ENCODE assay signal across 2 cellular contexts in the genomic region with DNA sequence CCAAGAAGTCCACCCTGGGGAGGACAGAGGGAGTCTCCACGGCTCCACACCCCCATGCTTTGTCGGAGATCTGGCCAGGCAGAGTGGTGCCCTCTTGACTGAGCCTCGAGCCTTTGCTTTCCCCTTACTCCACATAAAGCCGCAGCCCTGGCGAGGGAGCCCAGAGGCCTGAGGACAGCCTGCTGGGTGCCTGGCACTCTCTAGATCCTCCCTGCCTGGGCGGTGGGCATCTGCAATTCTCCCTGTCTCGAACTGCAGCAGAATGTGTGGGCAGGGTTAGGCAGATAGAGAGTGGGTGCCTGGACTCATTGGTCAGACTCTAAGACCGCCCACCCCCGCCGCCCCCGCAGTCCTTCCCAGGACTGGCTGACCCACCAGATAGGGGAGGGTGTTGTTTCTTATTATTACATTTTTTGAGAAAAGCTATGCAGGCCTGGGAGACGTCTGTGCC.
TF ChIP-seq lines count a peak whose summit lies in the region.

No MANE protein-coding gene starts in this region.

TF ChIP-seq in GM23338, 12 proteins besides CTCF, POLR2A, EP300 and RAD21 (continues in another document):
- no peak for TF ChIP-seq EZH2 (IDR thresholded peaks at IDR 0.05; ENCODE audit: low read depth, unreplicated experiment)
- TF ChIP-seq, protein P1, sequence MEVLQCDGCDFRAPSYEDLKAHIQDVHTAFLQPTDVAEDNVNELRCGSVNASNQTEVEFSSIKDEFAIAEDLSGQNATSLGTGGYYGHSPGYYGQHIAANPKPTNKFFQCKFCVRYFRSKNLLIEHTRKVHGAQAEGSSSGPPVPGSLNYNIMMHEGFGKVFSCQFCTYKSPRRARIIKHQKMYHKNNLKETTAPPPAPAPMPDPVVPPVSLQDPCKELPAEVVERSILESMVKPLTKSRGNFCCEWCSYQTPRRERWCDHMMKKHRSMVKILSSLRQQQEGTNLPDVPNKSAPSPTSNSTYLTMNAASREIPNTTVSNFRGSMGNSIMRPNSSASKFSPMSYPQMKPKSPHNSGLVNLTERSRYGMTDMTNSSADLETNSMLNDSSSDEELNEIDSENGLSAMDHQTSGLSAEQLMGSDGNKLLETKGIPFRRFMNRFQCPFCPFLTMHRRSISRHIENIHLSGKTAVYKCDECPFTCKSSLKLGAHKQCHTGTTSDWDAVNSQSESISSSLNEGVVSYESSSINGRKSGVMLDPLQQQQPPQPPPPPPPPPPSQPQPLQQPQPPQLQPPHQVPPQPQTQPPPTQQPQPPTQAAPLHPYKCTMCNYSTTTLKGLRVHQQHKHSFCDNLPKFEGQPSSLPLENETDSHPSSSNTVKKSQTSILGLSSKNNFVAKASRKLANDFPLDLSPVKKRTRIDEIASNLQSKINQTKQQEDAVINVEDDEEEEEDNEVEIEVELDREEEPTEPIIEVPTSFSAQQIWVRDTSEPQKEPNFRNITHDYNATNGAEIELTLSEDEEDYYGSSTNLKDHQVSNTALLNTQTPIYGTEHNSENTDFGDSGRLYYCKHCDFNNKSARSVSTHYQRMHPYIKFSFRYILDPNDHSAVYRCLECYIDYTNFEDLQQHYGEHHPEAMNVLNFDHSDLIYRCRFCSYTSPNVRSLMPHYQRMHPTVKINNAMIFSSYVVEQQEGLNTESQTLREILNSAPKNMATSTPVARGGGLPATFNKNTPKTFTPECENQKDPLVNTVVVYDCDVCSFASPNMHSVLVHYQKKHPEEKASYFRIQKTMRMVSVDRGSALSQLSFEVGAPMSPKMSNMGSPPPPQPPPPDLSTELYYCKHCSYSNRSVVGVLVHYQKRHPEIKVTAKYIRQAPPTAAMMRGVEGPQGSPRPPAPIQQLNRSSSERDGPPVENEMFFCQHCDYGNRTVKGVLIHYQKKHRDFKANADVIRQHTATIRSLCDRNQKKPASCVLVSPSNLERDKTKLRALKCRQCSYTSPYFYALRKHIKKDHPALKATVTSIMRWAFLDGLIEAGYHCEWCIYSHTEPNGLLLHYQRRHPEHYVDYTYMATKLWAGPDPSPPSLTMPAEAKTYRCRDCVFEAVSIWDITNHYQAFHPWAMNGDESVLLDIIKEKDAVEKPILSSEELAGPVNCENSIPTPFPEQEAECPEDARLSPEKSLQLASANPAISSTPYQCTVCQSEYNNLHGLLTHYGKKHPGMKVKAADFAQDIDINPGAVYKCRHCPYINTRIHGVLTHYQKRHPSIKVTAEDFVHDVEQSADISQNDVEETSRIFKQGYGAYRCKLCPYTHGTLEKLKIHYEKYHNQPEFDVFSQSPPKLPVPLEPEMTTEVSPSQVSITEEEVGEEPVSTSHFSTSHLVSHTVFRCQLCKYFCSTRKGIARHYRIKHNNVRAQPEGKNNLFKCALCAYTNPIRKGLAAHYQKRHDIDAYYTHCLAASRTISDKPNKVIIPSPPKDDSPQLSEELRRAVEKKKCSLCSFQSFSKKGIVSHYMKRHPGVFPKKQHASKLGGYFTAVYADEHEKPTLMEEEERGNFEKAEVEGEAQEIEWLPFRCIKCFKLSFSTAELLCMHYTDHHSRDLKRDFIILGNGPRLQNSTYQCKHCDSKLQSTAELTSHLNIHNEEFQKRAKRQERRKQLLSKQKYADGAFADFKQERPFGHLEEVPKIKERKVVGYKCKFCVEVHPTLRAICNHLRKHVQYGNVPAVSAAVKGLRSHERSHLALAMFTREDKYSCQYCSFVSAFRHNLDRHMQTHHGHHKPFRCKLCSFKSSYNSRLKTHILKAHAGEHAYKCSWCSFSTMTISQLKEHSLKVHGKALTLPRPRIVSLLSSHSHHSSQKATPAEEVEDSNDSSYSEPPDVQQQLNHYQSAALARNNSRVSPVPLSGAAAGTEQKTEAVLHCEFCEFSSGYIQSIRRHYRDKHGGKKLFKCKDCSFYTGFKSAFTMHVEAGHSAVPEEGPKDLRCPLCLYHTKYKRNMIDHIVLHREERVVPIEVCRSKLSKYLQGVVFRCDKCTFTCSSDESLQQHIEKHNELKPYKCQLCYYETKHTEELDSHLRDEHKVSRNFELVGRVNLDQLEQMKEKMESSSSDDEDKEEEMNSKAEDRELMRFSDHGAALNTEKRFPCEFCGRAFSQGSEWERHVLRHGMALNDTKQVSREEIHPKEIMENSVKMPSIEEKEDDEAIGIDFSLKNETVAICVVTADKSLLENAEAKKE (CRISPR knock-in tag; IDR thresholded peaks at IDR 0.05), result no peak
- TF ChIP-seq, protein P2, sequence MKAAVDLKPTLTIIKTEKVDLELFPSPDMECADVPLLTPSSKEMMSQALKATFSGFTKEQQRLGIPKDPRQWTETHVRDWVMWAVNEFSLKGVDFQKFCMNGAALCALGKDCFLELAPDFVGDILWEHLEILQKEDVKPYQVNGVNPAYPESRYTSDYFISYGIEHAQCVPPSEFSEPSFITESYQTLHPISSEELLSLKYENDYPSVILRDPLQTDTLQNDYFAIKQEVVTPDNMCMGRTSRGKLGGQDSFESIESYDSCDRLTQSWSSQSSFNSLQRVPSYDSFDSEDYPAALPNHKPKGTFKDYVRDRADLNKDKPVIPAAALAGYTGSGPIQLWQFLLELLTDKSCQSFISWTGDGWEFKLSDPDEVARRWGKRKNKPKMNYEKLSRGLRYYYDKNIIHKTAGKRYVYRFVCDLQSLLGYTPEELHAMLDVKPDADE (IDR thresholded peaks at IDR 0.05), result no peak
- no peak for TF ChIP-seq STAT1 (IDR thresholded peaks at IDR 0.05; ENCODE audit: unreplicated experiment)
- TF ChIP-seq JUNB (IDR thresholded peaks at IDR 0.05; ENCODE audit: unreplicated experiment), result no peak
- TF ChIP-seq, protein P3, sequence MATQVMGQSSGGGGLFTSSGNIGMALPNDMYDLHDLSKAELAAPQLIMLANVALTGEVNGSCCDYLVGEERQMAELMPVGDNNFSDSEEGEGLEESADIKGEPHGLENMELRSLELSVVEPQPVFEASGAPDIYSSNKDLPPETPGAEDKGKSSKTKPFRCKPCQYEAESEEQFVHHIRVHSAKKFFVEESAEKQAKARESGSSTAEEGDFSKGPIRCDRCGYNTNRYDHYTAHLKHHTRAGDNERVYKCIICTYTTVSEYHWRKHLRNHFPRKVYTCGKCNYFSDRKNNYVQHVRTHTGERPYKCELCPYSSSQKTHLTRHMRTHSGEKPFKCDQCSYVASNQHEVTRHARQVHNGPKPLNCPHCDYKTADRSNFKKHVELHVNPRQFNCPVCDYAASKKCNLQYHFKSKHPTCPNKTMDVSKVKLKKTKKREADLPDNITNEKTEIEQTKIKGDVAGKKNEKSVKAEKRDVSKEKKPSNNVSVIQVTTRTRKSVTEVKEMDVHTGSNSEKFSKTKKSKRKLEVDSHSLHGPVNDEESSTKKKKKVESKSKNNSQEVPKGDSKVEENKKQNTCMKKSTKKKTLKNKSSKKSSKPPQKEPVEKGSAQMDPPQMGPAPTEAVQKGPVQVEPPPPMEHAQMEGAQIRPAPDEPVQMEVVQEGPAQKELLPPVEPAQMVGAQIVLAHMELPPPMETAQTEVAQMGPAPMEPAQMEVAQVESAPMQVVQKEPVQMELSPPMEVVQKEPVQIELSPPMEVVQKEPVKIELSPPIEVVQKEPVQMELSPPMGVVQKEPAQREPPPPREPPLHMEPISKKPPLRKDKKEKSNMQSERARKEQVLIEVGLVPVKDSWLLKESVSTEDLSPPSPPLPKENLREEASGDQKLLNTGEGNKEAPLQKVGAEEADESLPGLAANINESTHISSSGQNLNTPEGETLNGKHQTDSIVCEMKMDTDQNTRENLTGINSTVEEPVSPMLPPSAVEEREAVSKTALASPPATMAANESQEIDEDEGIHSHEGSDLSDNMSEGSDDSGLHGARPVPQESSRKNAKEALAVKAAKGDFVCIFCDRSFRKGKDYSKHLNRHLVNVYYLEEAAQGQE (IDR thresholded peaks at IDR 0.05; ENCODE audit: unreplicated experiment), result no peak
- no peak for TF ChIP-seq EZH2phosphoT487 (IDR thresholded peaks at IDR 0.05; ENCODE audit: unreplicated experiment)
- no peak for TF ChIP-seq CREB1 (CRISPR knock-in tag; IDR thresholded peaks at IDR 0.05; ENCODE audit: low read depth)
- TF ChIP-seq ZNF114 (CRISPR knock-in tag; IDR thresholded peaks at IDR 0.05), result no peak
- TF ChIP-seq NANOG (IDR thresholded peaks at IDR 0.05; ENCODE audit: borderline replicate concordance), result no peak

TF ChIP-seq in H1, 55 proteins besides CTCF, POLR2A, EP300 and RAD21 (continues in another document):
- no peak for TF ChIP-seq FOSL1 (IDR thresholded peaks at IDR 0.05; ENCODE audit: insufficient read depth, low read depth, low read length)
- no peak for TF ChIP-seq JUND (IDR thresholded peaks at IDR 0.05; ENCODE audit: low read length)
- no peak for TF ChIP-seq RNF2 (IDR thresholded peaks at IDR 0.05; ENCODE audit: borderline replicate concordance, low read depth, low read length, missing control alignments, poor library complexity, severe bottlenecking)
- no peak for TF ChIP-seq JUN (IDR thresholded peaks at IDR 0.05; ENCODE audit: low read depth, low read length)
- TF ChIP-seq CEBPB (IDR thresholded peaks at IDR 0.05; ENCODE audit: low read depth, low read length), result no peak
- no peak for TF ChIP-seq NANOG (IDR thresholded peaks at IDR 0.05; ENCODE audit: insufficient read depth, low read depth, low read length, poor library complexity, severe bottlenecking)
- TF ChIP-seq MAFK (IDR thresholded peaks at IDR 0.05; ENCODE audit: low read depth, low read length), result no peak
- TF ChIP-seq, protein P4, sequence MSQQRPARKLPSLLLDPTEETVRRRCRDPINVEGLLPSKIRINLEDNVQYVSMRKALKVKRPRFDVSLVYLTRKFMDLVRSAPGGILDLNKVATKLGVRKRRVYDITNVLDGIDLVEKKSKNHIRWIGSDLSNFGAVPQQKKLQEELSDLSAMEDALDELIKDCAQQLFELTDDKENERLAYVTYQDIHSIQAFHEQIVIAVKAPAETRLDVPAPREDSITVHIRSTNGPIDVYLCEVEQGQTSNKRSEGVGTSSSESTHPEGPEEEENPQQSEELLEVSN (IDR thresholded peaks at IDR 0.05), result no peak
- TF ChIP-seq KDM1A (IDR thresholded peaks at IDR 0.05; ENCODE audit: borderline replicate concordance, low read length), result no peak
- TF ChIP-seq, protein P5, sequence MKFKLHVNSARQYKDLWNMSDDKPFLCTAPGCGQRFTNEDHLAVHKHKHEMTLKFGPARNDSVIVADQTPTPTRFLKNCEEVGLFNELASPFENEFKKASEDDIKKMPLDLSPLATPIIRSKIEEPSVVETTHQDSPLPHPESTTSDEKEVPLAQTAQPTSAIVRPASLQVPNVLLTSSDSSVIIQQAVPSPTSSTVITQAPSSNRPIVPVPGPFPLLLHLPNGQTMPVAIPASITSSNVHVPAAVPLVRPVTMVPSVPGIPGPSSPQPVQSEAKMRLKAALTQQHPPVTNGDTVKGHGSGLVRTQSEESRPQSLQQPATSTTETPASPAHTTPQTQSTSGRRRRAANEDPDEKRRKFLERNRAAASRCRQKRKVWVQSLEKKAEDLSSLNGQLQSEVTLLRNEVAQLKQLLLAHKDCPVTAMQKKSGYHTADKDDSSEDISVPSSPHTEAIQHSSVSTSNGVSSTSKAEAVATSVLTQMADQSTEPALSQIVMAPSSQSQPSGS (IDR thresholded peaks at IDR 0.05; ENCODE audit: low read length), result no peak
- no peak for TF ChIP-seq TEAD4 (IDR thresholded peaks at IDR 0.05; ENCODE audit: low read depth, low read length)
- TF ChIP-seq SIN3A (conservative IDR thresholded peaks at IDR 0.05 in 1 of 2, IDR thresholded peaks at IDR 0.05 in 1 of 2; ENCODE audit: low read depth in 1 of 2, low read length in 2 of 2), result no peak
- TF ChIP-seq PHF8 (conservative IDR thresholded peaks at IDR 0.05; ENCODE audit: low read depth, low read length), result no peak
- TF ChIP-seq KDM5A (IDR thresholded peaks at IDR 0.05; ENCODE audit: low read length), result no peak
- TF ChIP-seq SP4 (IDR thresholded peaks at IDR 0.05; ENCODE audit: low read length), result no peak
- no peak for TF ChIP-seq CBX5 (IDR thresholded peaks at IDR 0.05; ENCODE audit: low read depth, low read length)
